ENCODE assay signal across 9 cellular contexts in genomic region chr20:8394308-8394945, GRCh38.
DNase-seq lines count a peak whose midpoint lies in the region; ATAC-seq, FAIRE-seq and TF ChIP-seq lines count a peak whose summit lies in the region.
"Had no signal": no experiment of that assay in that cellular context is flagged by ENCODE, and none has a peak within 500 bp of the region (broad histone marks: within the 10 kb centered on the region; RNA-seq: fewer than 3 reads in every experiment).

No MANE protein-coding gene starts in this region.

- H3K27me3 ChIP-seq in DND-41 (ENCODE audit: insufficient read depth, low read length, poor library complexity) (no peaks in the 10 kb centered on the region), GM12878 (replicated peaks in 1 of 2; ENCODE audit: control insufficient read depth in 2 of 2, insufficient read depth in 2 of 2, low read length in 1 of 2) (no peaks in the 10 kb centered on the region)

- H4K20me1 ChIP-seq in DND-41 (ENCODE audit: insufficient read depth, low read length) (peaks cover 5% of the 10 kb centered on the region; the same call in 1 of the 2 replicates), GM12878 (ENCODE audit: control insufficient read depth, insufficient read depth) (no peaks in the 10 kb centered on the region)

- H3K79me2 ChIP-seq in DND-41 (ENCODE audit: insufficient read depth, low read length) (peaks cover 62% of the 10 kb centered on the region), GM12878 (ENCODE audit: control insufficient read depth, insufficient read depth, low read length) (no peaks in the 10 kb centered on the region)

- no peak overlapping the region for H3K27ac Mint-ChIP-seq in endothelial cell (ENCODE audit: unreplicated experiment)

- SMC1A ChIA-PET in GM12878 (lab: Charles Lee; ENCODE audit: uncharacterized antibody, unreplicated experiment): interaction anchor here (1.0 to 1.4 kb wide), 2 partner anchors 45 to 52 kb away, joined by 3 read pairs; no protein-coding TSS in a partner anchor

- no peak overlapping the region for H3K4me3 ChIP-seq in DND-41 (ENCODE audit: low read depth in 1 of 2, low read length in 2 of 2)
- no peak overlapping the region for H3K4me3 ChIP-seq in GM12878

- TF ChIP-seq RAD21 in GM12878 (IDR thresholded peaks at IDR 0.05; ENCODE audit: insufficient read depth, low read depth, low read length): no peak

- no peaks in the 10 kb centered on the region for H3K27me3 Mint-ChIP-seq in endothelial cell (ENCODE audit: unreplicated experiment)

- H2AFZ ChIP-seq in DND-41 (ENCODE audit: low read depth, low read length) (no peak overlapping the region), GM12878 (ENCODE audit: control insufficient read depth, low read depth, low read length) (no peak overlapping the region; the same call in 1 of the 2 replicates)

- H3K4me1 Mint-ChIP-seq in endothelial cell (ENCODE audit: unreplicated experiment): no peaks in the 10 kb centered on the region

- peak; percentile 86 for ATAC-seq in DND-41 (ENCODE audit: insufficient read depth, low read depth)
- ATAC-seq in HG03354 (IDR thresholded peaks at IDR 0.05; ENCODE audit: poor library complexity, severe bottlenecking, unreplicated experiment): peak; percentile 60
- ATAC-seq in GM12878: peak; percentile 97

- H3K36me3 Mint-ChIP-seq in endothelial cell (ENCODE audit: low read depth, unreplicated experiment): no peaks in the 10 kb centered on the region

- no peak for TF ChIP-seq POLR2A in GM12878 (IDR thresholded peaks at IDR 0.05; ENCODE audit: low read depth, low read length)

- no peaks in the 10 kb centered on the region for H3K9me3 Mint-ChIP-seq in endothelial cell (ENCODE audit: unreplicated experiment)

- DNase-seq in DND-41: peak; percentile 21
- DNase-seq in GM20000 (ENCODE audit: low spot score): peak; percentile 7
- peak; percentile 71 for DNase-seq in GM12878 (ENCODE audit: low read depth, low spot score)
- no peak for DNase-seq in endothelial cell (ENCODE audit: low spot score)
- no peak for DNase-seq in RKO (ENCODE audit: low spot score)
- no peak for DNase-seq in activated gamma-delta T cell (lab: John Stamatoyannopoulos, UW)
- no peak for DNase-seq in NCI-H2227 (lab: John Stamatoyannopoulos, UW; ENCODE audit: unreplicated experiment)
- DNase-seq: activated CD4-positive, alpha-beta T cell treated with anti-CD3 and anti-CD28 coated beads for 48 hours had no signal

- H3K27ac ChIP-seq in DND-41 (ENCODE audit: low read length) (no peak overlapping the region), GM12878 (ENCODE audit: control insufficient read depth, insufficient read depth) (no peak overlapping the region)

- peaks cover 20% of the 10 kb centered on the region for H3K4me1 ChIP-seq in DND-41 (ENCODE audit: insufficient read depth, low read length)
- H3K4me1 ChIP-seq in GM12878 (ENCODE audit: control insufficient read depth, insufficient read depth, low read length): no peaks in the 10 kb centered on the region; the same call in 1 of the 2 replicates

- H3K36me3 ChIP-seq in DND-41 (ENCODE audit: insufficient read depth, low read length) (no peaks in the 10 kb centered on the region), GM12878 (ENCODE audit: control insufficient read depth in 2 of 2, insufficient read depth in 2 of 2, low read length in 1 of 2) (no peaks in the 10 kb centered on the region)

- in situ Hi-C loops in GM12878 (cut with MboI): no loop called here

- RAD21 ChIA-PET in GM12878 (lab: Charles Lee; ENCODE audit: unreplicated experiment): no interaction called here

- POLR2A ChIA-PET in GM12878 (lab: Charles Lee): no interaction called here

- WGBS in GM12878 (ENCODE audit: insufficient coverage, insufficient replicate concordance, low lambda C conversion rate, missing lambda C conversion rate): 45% methylated on average over 2 of the region's 2 CpGs

- BruUV-seq in GM12878 (replicated peaks; lab: Mats Ljungman, UMichigan): no TSS peak

- peak in 1 of 2 experiments; percentile 41; a peak in 2 of 4 replicates for TF ChIP-seq EP300 in GM12878 (IDR thresholded peaks at IDR 0.05; ENCODE audit: borderline replicate concordance in 1 of 2, control insufficient read depth in 1 of 2, low read depth in 2 of 2, low read length in 2 of 2)

- intact Hi-C loops in GM12878 (cut with micrococcal nuclease; ENCODE audit: unreplicated experiment): loop anchor here (5.0 kb wide), 1 partner anchor 182 kb away; no protein-coding TSS in a partner anchor

- peak; percentile 7 for FAIRE-seq in GM12878 (lab: Jason Lieb, UNC)

- no peaks in the 10 kb centered on the region for H3K9me3 ChIP-seq in DND-41 (ENCODE audit: insufficient read depth, low read length, severe bottlenecking)
- no peaks in the 10 kb centered on the region; the same call in 2 of the 3 replicates for H3K9me3 ChIP-seq in GM12878 (replicated peaks; ENCODE audit: control insufficient read depth, insufficient read depth, low read length)

- CTCF ChIA-PET in GM12878 (lab: Yijun Ruan, JAX): interaction anchor here (1.0 to 1.9 kb wide), 2 partner anchors 10 to 60 kb away, joined by 4 to 5 read pairs; no protein-coding TSS in a partner anchor

- TF ChIP-seq CTCF in DND-41 (IDR thresholded peaks at IDR 0.05; ENCODE audit: borderline replicate concordance, extremely low read depth, low read length, poor library complexity, severe bottlenecking) (no peak), GM20000 (IDR thresholded peaks at IDR 0.05; ENCODE audit: extremely low read depth, missing control alignments) (no peak), GM12878 (IDR thresholded peaks at IDR 0.05 in 2 of 3, conservative IDR thresholded peaks at IDR 0.05 in 1 of 3; ENCODE audit: control insufficient read depth in 2 of 3, extremely low read depth in 1 of 3, insufficient read depth in 1 of 3, low read depth in 3 of 3, low read length in 3 of 3) (no peak), endothelial cell (IDR thresholded peaks at IDR 0.05; ENCODE audit: unreplicated experiment) (no peak)

- no peak overlapping the region for H3K4me3 Mint-ChIP-seq in endothelial cell (ENCODE audit: unreplicated experiment)

- H3K4me2 ChIP-seq in DND-41 (ENCODE audit: insufficient read depth, low read length): no peak overlapping the region
- H3K4me2 ChIP-seq in GM12878 (ENCODE audit: control insufficient read depth, insufficient read depth): no peak overlapping the region

- no peak overlapping the region for H3K9ac ChIP-seq in DND-41 (ENCODE audit: low read depth, low read length)
- H3K9ac ChIP-seq in GM12878 (ENCODE audit: control insufficient read depth, insufficient read depth, low read length): no peak overlapping the region

TF ChIP-seq in GM12878, 131 proteins besides CTCF, POLR2A, EP300 and RAD21 (continues in another document):
- no peak for TF ChIP-seq CHD4 (IDR thresholded peaks at IDR 0.05)
- TF ChIP-seq E4F1 (IDR thresholded peaks at IDR 0.05; ENCODE audit: borderline replicate concordance, partially characterized antibody): no peak
- TF ChIP-seq IKZF2 (IDR thresholded peaks at IDR 0.05): peak; percentile 64 to 65; a peak in 3 of 4 replicates
- TF ChIP-seq ZBTB4 (CRISPR knock-in tag; IDR thresholded peaks at IDR 0.05): no peak
- TF ChIP-seq ETV6 (conservative IDR thresholded peaks at IDR 0.05 in 1 of 2, IDR thresholded peaks at IDR 0.05 in 1 of 2; ENCODE audit: borderline replicate concordance in 1 of 2, low read depth in 1 of 2): peak in 1 of 2 experiments; percentile 29; a peak in 1 of 4 replicates
- TF ChIP-seq USF2 (IDR thresholded peaks at IDR 0.05; ENCODE audit: borderline replicate concordance, low read depth, low read length): no peak

Comparison
In these comparisons a context has a peak if more than half of its experiments do, and no peak if none do; other contexts are left out.
1. DNase-seq: peak in DND-41 (single experiment), GM20000 (single experiment) and GM12878 (single experiment); none in endothelial cell (single experiment), RKO (single experiment), activated gamma-delta T cell (single experiment) and NCI-H2227 (single experiment).
2. Peak in every context shown above with its lines, with median percentiles within 50 percentile points of each other: ATAC-seq.